Comparison of ENCODE assay signal across 8 cellular contexts in genomic region chr16:88649924-88650748, GRCh38.
DNase-seq lines count a peak whose midpoint lies in the region; ATAC-seq and TF ChIP-seq lines count a peak whose summit lies in the region.

No MANE protein-coding gene starts in this region.

- peak overlapping the region; percentile 89 for H3K4me3 ChIP-seq in Loucy (ENCODE audit: low read length, poor library complexity, severe bottlenecking)
- H3K4me3 ChIP-seq in iPS-18c (ENCODE audit: insufficient read depth, low read depth, low read length) = peak overlapping the region; percentile 87

- peaks cover 23% of the 10 kb centered on the region for H3K79me2 ChIP-seq in Loucy (ENCODE audit: insufficient read depth, low read length)

- H3K9ac ChIP-seq in Loucy (ENCODE audit: low read depth, low read length, poor library complexity, severe bottlenecking) = peak overlapping the region; percentile 79

- H3K36me3 ChIP-seq in Loucy (ENCODE audit: insufficient read depth, low read length) = no peaks in the 10 kb centered on the region; the same call in 1 of the 2 replicates

- no peaks in the 10 kb centered on the region for H3F3A ChIP-seq in Loucy (ENCODE audit: low read depth)

- peak overlapping the region; percentile 96 for H3K4me2 ChIP-seq in Loucy (ENCODE audit: low read depth, low read length, poor library complexity, severe bottlenecking)

- no peaks in the 10 kb centered on the region for H3K27me3 ChIP-seq in Loucy (ENCODE audit: insufficient read depth, low read length, poor library complexity, severe bottlenecking)

- ATAC-seq in GM21619 (IDR thresholded peaks at IDR 0.05; ENCODE audit: unreplicated experiment) = peak; percentile 9
- ATAC-seq in activated naive CD8-positive, alpha-beta T cell treated with anti-CD3 and anti-CD28 coated beads, Interleukin-2, amount 50 U/mL, for 24 hours = no peak

- H3K9me3 Mint-ChIP-seq in activated naive CD8-positive, alpha-beta T cell treated with anti-CD3 and anti-CD28 coated beads, Interleukin-2, amount 50 U/mL, for 24 hours = no peaks in the 10 kb centered on the region

- peak overlapping the region; percentile 76 for H3K27ac Mint-ChIP-seq in activated naive CD8-positive, alpha-beta T cell treated with anti-CD3 and anti-CD28 coated beads, Interleukin-2, amount 50 U/mL, for 24 hours

- H3K4me3 Mint-ChIP-seq in activated naive CD8-positive, alpha-beta T cell treated with anti-CD3 and anti-CD28 coated beads, Interleukin-2, amount 50 U/mL, for 24 hours = peak overlapping the region; percentile 87

- DNase-seq in ELF-1 (ENCODE audit: low read depth, low spot score) (peak; percentile 58), NCI-H2171 treated with DMSO at 0.1 percent for 48 hours (lab: John Stamatoyannopoulos, UW) (no peak), NCI-H446 treated with DMSO at 0.1 percent for 48 hours (lab: John Stamatoyannopoulos, UW) (no peak)
- peak; percentile 45 for DNase-seq in activated naive CD8-positive, alpha-beta T cell treated with anti-CD3 and anti-CD28 coated beads, Interleukin-2, amount 50 U/mL, for 24 hours
- DNase-seq in stimulated activated CD4-positive, alpha-beta T cell treated with anti-CD3 and anti-CD28 coated beads, Interleukin-1b, Interleukin-23, amount 100 ng/mL, for 48 hours = peak; percentile 26

- no peak overlapping the region for H2AFZ ChIP-seq in Loucy (ENCODE audit: low read length)

- H3K4me1 Mint-ChIP-seq in activated naive CD8-positive, alpha-beta T cell treated with anti-CD3 and anti-CD28 coated beads, Interleukin-2, amount 50 U/mL, for 24 hours = peaks cover 20% of the 10 kb centered on the region

- H3K36me3 Mint-ChIP-seq in activated naive CD8-positive, alpha-beta T cell treated with anti-CD3 and anti-CD28 coated beads, Interleukin-2, amount 50 U/mL, for 24 hours (ENCODE audit: low read depth) = peaks cover 5% of the 10 kb centered on the region

- no peaks in the 10 kb centered on the region for H3K9me3 ChIP-seq in Loucy (ENCODE audit: insufficient read depth, low read depth, low read length)
- no peaks in the 10 kb centered on the region for H3K9me3 ChIP-seq in iPS-18c (ENCODE audit: control insufficient read depth, insufficient read depth, low read length)

- peaks cover 12% of the 10 kb centered on the region for H4K20me1 ChIP-seq in Loucy (ENCODE audit: insufficient read depth, low read length, poor library complexity, severe bottlenecking)

- no peaks in the 10 kb centered on the region for H3K9me2 ChIP-seq in Loucy (replicated peaks; ENCODE audit: low read depth, low read length)

- no peaks in the 10 kb centered on the region for H3K27me3 Mint-ChIP-seq in activated naive CD8-positive, alpha-beta T cell treated with anti-CD3 and anti-CD28 coated beads, Interleukin-2, amount 50 U/mL, for 24 hours

- TF ChIP-seq CTCF in Loucy (conservative IDR thresholded peaks at IDR 0.05; ENCODE audit: low read length) = no peak

- peaks cover 5% of the 10 kb centered on the region for H3K4me1 ChIP-seq in Loucy (ENCODE audit: insufficient read depth, low read length, poor library complexity, severe bottlenecking)

Comparison
In these comparisons a context has a peak if more than half of its experiments do, and no peak if none do; other contexts are left out.
1. DNase-seq: peak in ELF-1 (single experiment), activated naive CD8-positive, alpha-beta T cell treated with anti-CD3 and anti-CD28 coated beads, Interleukin-2, amount 50 U/mL, for 24 hours (single experiment) and stimulated activated CD4-positive, alpha-beta T cell treated with anti-CD3 and anti-CD28 coated beads, Interleukin-1b, Interleukin-23, amount 100 ng/mL, for 48 hours (single experiment); none in NCI-H2171 treated with DMSO at 0.1 percent for 48 hours (single experiment) and NCI-H446 treated with DMSO at 0.1 percent for 48 hours (single experiment).